24 cellular contexts compared by ENCODE assay signal in genomic region chr6:143234686-143235085, GRCh38.
"Had no signal": no experiment of that assay in that cellular context is flagged by ENCODE, and none has a peak within 500 bp of the region (broad histone marks: within the 10 kb centered on the region; RNA-seq: fewer than 3 reads in every experiment).

No MANE protein-coding gene starts in this region.

- ATAC-seq: activated CD4-positive, alpha-beta T cell treated with anti-CD3 and anti-CD28 coated beads for 36 hours; activated T-cell treated with anti-CD3 and anti-CD28 coated beads, Interleukin-2, amount 50 U/mL, for 4 hours; left lung; natural killer cell; stimulated activated naive CD8-positive, alpha-beta T cell treated with anti-CD3 and anti-CD28 coated beads, Interleukin-15, Interleukin-2, amounts not matched to agents 100 U/mL and 50 U/mL, for 24 hours; upper lobe of right lung had no signal

- FAIRE-seq: frontal cortex had no signal

- DNase-seq: activated B cell treated with CpG ODN at 0.5 μM for 24 hours; activated CD4-positive, alpha-beta T cell treated with anti-CD3 and anti-CD28 coated beads for 36 hours; activated CD4-positive, alpha-beta T cell treated with anti-CD3 and anti-CD28 coated beads, Interleukin-2, amount 50 U/mL, for 4 hours; activated CD8-positive, alpha-beta memory T cell treated with anti-CD3 and anti-CD28 coated beads, Interleukin-2, amount 50 U/mL, for 48 hours; activated naive CD4-positive, alpha-beta T cell treated with Interleukin-2 at 50 U/mL for 16 hours; activated naive CD8-positive, alpha-beta T cell treated with anti-CD3 and anti-CD28 coated beads, Interleukin-2, amount 10 ng/mL, durations not matched to agents 7 days and 5 days; activated T-cell treated with anti-CD3 and anti-CD28 coated beads, Interleukin-2, amount 50 U/mL, for 4 hours; amniotic stem cell; glutamatergic neuron; hippocampal formation; kidney glomerular epithelial cell; left lung; midbrain; natural killer cell; sigmoid colon; stimulated activated CD4-positive, alpha-beta T cell treated with anti-CD3 and anti-CD28 coated beads, Interleukin-2, amount 100 ng/mL, for 48 hours; stimulated activated naive CD8-positive, alpha-beta T cell treated with anti-CD3 and anti-CD28 coated beads, Interleukin-15, Interleukin-2, amounts not matched to agents 100 U/mL and 50 U/mL, for 24 hours; T1000; thyroid gland; upper lobe of right lung had no signal

- H3K36me3 ChIP-seq: cardiac muscle cell, left lung, sigmoid colon, thyroid gland, upper lobe of right lung had no signal

- H3K27me3 ChIP-seq: cardiac muscle cell, left lung, sigmoid colon, thyroid gland, upper lobe of right lung had no signal

- H3K4me3 ChIP-seq: cardiac muscle cell, left lung, lung, sigmoid colon, thyroid gland, upper lobe of right lung had no signal

- H3K4me1 ChIP-seq: left lung, sigmoid colon, thyroid gland, upper lobe of right lung had no signal

- H3K27ac ChIP-seq: cardiac muscle cell, epithelial cell of prostate, left lung, sigmoid colon, thyroid gland, upper lobe of right lung had no signal

- H3K9me3 ChIP-seq: left lung, sigmoid colon, thyroid gland, upper lobe of right lung had no signal
